Comparison of ENCODE assay signal across 28 cellular contexts in the genomic region with DNA sequence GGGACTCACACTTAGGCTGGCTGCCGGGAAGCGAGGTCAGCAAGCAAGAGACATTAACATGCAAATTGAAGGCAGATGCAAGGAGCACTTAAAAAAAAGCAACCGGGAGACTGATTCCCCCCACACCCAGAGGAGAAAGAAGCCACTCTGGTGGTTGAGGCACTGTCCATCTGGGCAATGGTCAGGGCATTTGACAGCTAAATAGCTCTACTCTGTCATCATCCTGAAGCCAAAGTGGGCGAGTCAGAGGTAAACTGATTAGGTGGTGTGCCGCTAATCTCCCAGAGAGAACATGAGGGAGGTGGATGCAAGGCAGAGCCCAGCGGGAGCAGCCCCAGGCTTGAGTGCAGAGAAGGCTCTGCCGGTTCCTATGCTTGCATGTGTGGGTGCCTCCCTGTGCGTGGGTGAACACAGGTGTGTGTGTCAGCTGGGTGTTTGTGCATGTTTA.
A peak's percentile ranks its signal among the peaks of the same experiment; 100 is the strongest.
DNase-seq lines count a peak whose midpoint lies in the region; ATAC-seq and TF ChIP-seq lines count a peak whose summit lies in the region.
"Had no signal": no experiment of that assay in that cellular context is flagged by ENCODE, and none has a peak within 500 bp of the region (broad histone marks: within the 10 kb centered on the region; RNA-seq: fewer than 3 reads in every experiment).

No MANE protein-coding gene starts in this region.

- no peaks in the 10 kb centered on the region for H3K27me3 ChIP-seq in H9 (ENCODE audit: insufficient read depth, low read length)
- H3K27me3 ChIP-seq in endodermal cell (ENCODE audit: control insufficient read depth, insufficient read depth, low read length, poor library complexity, severe bottlenecking): no peaks in the 10 kb centered on the region
- no peaks in the 10 kb centered on the region for H3K27me3 ChIP-seq in neural progenitor cell
- H3K27me3 ChIP-seq: cardiac muscle cell had no signal

- WGBS in H9 (ENCODE audit: extremely low coverage, insufficient read length, low lambda C conversion rate): no CpG with 5 or more reads among the region's 8 CpGs
- 7 to 11% methylated on average over 4 to 8 of the region's 8 CpGs for WGBS in endodermal cell (ENCODE audit: insufficient coverage in 1 of 2, insufficient read length in 1 of 2), 2 experiments

- no peak overlapping the region for H3T11ph ChIP-seq in H9 (ENCODE audit: low read length)

- H2AFZ ChIP-seq in H9 (ENCODE audit: low read length): peak overlapping the region; percentile 79
- H2AFZ ChIP-seq in neural progenitor cell (replicated peaks): no peak overlapping the region
- H2AFZ ChIP-seq: hepatocyte had no signal

- peak overlapping the region; percentile 48 for H3K4me3 ChIP-seq in endodermal cell (ENCODE audit: low read length)
- H3K4me3 ChIP-seq in neural progenitor cell: peak overlapping the region; percentile 11
- H3K4me3 ChIP-seq: adrenal gland, cardiac muscle cell, hepatocyte, prostate gland, tibial nerve had no signal

- CTCF ChIA-PET in activated CD4-positive, alpha-beta memory T cell treated with anti-CD3 and anti-CD28 coated beads for 36 hours (lab: Charles Lee): no interaction called here

- POLR2A ChIA-PET in activated CD4-positive, alpha-beta memory T cell treated with anti-CD3 and anti-CD28 coated beads for 36 hours (lab: Charles Lee): no interaction called here

- H3K23me2 ChIP-seq in H9 (ENCODE audit: insufficient read length, low read depth, low read length, poor library complexity, severe bottlenecking): no peaks in the 10 kb centered on the region

- no peaks in the 10 kb centered on the region for H3K9me3 ChIP-seq in H9 (ENCODE audit: control insufficient read depth, low read depth, low read length)
- H3K9me3 ChIP-seq in endodermal cell (ENCODE audit: control insufficient read depth, low read length): peaks cover 6% of the 10 kb centered on the region
- H3K9me3 ChIP-seq in neural progenitor cell (ENCODE audit: low read depth): no peaks in the 10 kb centered on the region
- H3K9me3 ChIP-seq: adrenal gland, prostate gland, tibial nerve had no signal

- no peak overlapping the region for H2BK120ac ChIP-seq in H9 (ENCODE audit: low read depth, low read length, poor library complexity, severe bottlenecking)

- H3K4me2 ChIP-seq in H9 (ENCODE audit: insufficient read depth, insufficient read length, low read length) (peak overlapping the region; percentile 56), neural progenitor cell (peak overlapping the region; percentile 72)
- H3K4me2 ChIP-seq: hepatocyte had no signal

- H2BK12ac ChIP-seq in H9 (ENCODE audit: insufficient read length, low read depth, low read length): no peak overlapping the region

- H3K36me3 Mint-ChIP-seq in H9 (ENCODE audit: insufficient read depth in 1 of 3, low read depth in 3 of 3) (no peaks in the 10 kb centered on the region), endodermal cell (ENCODE audit: low read depth) (peaks cover 12% of the 10 kb centered on the region), neural progenitor cell (no peaks in the 10 kb centered on the region)
- H3K36me3 Mint-ChIP-seq in activated CD4-positive, alpha-beta memory T cell treated with anti-CD3 and anti-CD28 coated beads for 36 hours: no peaks in the 10 kb centered on the region
- H3K36me3 Mint-ChIP-seq: CD4-positive, alpha-beta memory T cell had no signal

- H4K8ac ChIP-seq in H9 (replicated peaks; ENCODE audit: insufficient read length, low read depth, low read length): no peak overlapping the region

- peak; percentile 43 for DNase-seq in H9
- DNase-seq in NCI-H82 (lab: John Stamatoyannopoulos, UW): peak; percentile 97
- DNase-seq in endodermal cell: peak; percentile 75
- DNase-seq in neural progenitor cell (ENCODE audit: low spot score): peak; percentile 52
- no peak for DNase-seq in hippocampal formation (lab: John Stamatoyannopoulos, UW)
- DNase-seq in activated CD4-positive, alpha-beta memory T cell treated with anti-CD3 and anti-CD28 coated beads for 36 hours: no peak
- no peak for DNase-seq in NOMO-1 treated with dmso at 0.1 percent for 144 hours (lab: John Stamatoyannopoulos, UW; ENCODE audit: unreplicated experiment)
- DNase-seq: activated CD4-positive, alpha-beta T cell treated with anti-CD3 and anti-CD28 coated beads, Interleukin-2, amount 50 U/mL, for 4 hours; activated effector memory CD4-positive, alpha-beta T cell treated with anti-CD3 and anti-CD28 coated beads, Interleukin-2, amount 50 U/mL, for 16 hours; CD4-positive, alpha-beta memory T cell; kidney glomerular epithelial cell; mesenchymal stem cell; naive thymus-derived CD4-positive, alpha-beta T cell; NCI-H1092 treated with DMSO at 0.1 percent for 48 hours; NCI-H2081; NCI-H510A; SHP77; stimulated activated CD4-positive, alpha-beta T cell treated with anti-CD3 and anti-CD28 coated beads, Interleukin-2, amount 100 ng/mL, for 24 hours; stimulated activated naive CD4-positive, alpha-beta T cell had no signal

- ATAC-seq in activated CD4-positive, CD25-positive, alpha-beta regulatory T cell treated with anti-CD3 and anti-CD28 coated beads, Interleukin-2, amount 50 U/mL, for 24 hours: no peak
- ATAC-seq: HepG2; naive thymus-derived CD4-positive, alpha-beta T cell had no signal

- H3K4me1 ChIP-seq in H9 (ENCODE audit: insufficient read depth, low read length): peaks cover 6% of the 10 kb centered on the region; the same call in 1 of the 2 replicates
- H3K4me1 ChIP-seq in endodermal cell (ENCODE audit: control insufficient read depth, insufficient read depth, low read length): peaks cover 13% of the 10 kb centered on the region
- H3K4me1 ChIP-seq in neural progenitor cell: peaks cover 28% of the 10 kb centered on the region
- H3K4me1 ChIP-seq: adrenal gland had no signal

- no peak overlapping the region for H2BK15ac ChIP-seq in H9 (ENCODE audit: low read depth, low read length)

- peak overlapping the region; percentile 37 to 56 for H3K4me3 Mint-ChIP-seq in H9
- peak overlapping the region; percentile 18 for H3K4me3 Mint-ChIP-seq in endodermal cell
- peak overlapping the region; percentile 57 for H3K4me3 Mint-ChIP-seq in neural progenitor cell
- H3K4me3 Mint-ChIP-seq in activated CD4-positive, alpha-beta memory T cell treated with anti-CD3 and anti-CD28 coated beads for 36 hours: no peak overlapping the region
- H3K4me3 Mint-ChIP-seq: CD4-positive, alpha-beta memory T cell; dendritic cell treated with granulocyte-macrophage colony-stimulating factor and Interleukin-4, amounts not matched to agents 40 ng/mL and 50 ng/mL, for 4 days; naive thymus-derived CD4-positive, alpha-beta T cell had no signal

- no peak overlapping the region for H2BK5ac ChIP-seq in H9 (ENCODE audit: insufficient read length, low read length)

- H2BK20ac ChIP-seq in H9 (ENCODE audit: low read depth, low read length, poor library complexity, severe bottlenecking): no peak overlapping the region

- H3K36me3 ChIP-seq in endodermal cell (ENCODE audit: control insufficient read depth, insufficient read depth, low read length) (peaks cover 5% of the 10 kb centered on the region), neural progenitor cell (no peaks in the 10 kb centered on the region)
- H3K36me3 ChIP-seq: adrenal gland, cardiac muscle cell, prostate gland, tibial nerve had no signal

- no peaks in the 10 kb centered on the region for H4K20me1 ChIP-seq in H9 (ENCODE audit: control insufficient read depth, insufficient read depth, insufficient read length)
- H4K20me1 ChIP-seq in neural progenitor cell (ENCODE audit: low read depth): no peaks in the 10 kb centered on the region

- H4K91ac ChIP-seq in H9 (ENCODE audit: insufficient read length, low read depth, low read length): no peak overlapping the region

- no peak overlapping the region for H2AK5ac ChIP-seq in H9 (ENCODE audit: insufficient read length, low read length)

- no peaks in the 10 kb centered on the region for H3K79me1 ChIP-seq in H9 (ENCODE audit: insufficient read depth, low read depth, low read length, poor library complexity, severe bottlenecking)

- no peak overlapping the region for H3K56ac ChIP-seq in H9 (ENCODE audit: insufficient read length, low read depth, low read length)

- H3K23ac ChIP-seq in H9 (ENCODE audit: insufficient read length, low read depth, low read length): no peak overlapping the region

- no peak overlapping the region for H3K14ac ChIP-seq in H9 (ENCODE audit: insufficient read depth, low read length)

- H3K18ac ChIP-seq in H9 (ENCODE audit: insufficient read length, low read depth, low read length): no peak overlapping the region

- H3K27ac ChIP-seq in H9 (ENCODE audit: insufficient read length, low read depth, low read length) (no peak overlapping the region), endodermal cell (ENCODE audit: low read depth, low read length) (no peak overlapping the region), neural progenitor cell (no peak overlapping the region)
- H3K27ac ChIP-seq: adrenal gland, cardiac muscle cell, epithelial cell of prostate, hepatocyte, prostate gland, tibial nerve had no signal

- 0 out of 7 replicates have a peak overlapping the region, but pooled peaks of 1 of the 3 experiments have one; percentile 18 for H3K27ac Mint-ChIP-seq in H9
- H3K27ac Mint-ChIP-seq in endodermal cell: no peak overlapping the region
- H3K27ac Mint-ChIP-seq in neural progenitor cell: peak overlapping the region; percentile 48
- H3K27ac Mint-ChIP-seq in activated CD4-positive, alpha-beta memory T cell treated with anti-CD3 and anti-CD28 coated beads for 36 hours: no peak overlapping the region
- H3K27ac Mint-ChIP-seq: CD4-positive, alpha-beta memory T cell; dendritic cell treated with granulocyte-macrophage colony-stimulating factor and Interleukin-4, amounts not matched to agents 40 ng/mL and 50 ng/mL, for 4 days had no signal

- intact Hi-C loops in activated CD4-positive, alpha-beta memory T cell treated with anti-CD3 and anti-CD28 coated beads for 36 hours (cut with micrococcal nuclease): no loop called here

- no peak overlapping the region for H3K4ac ChIP-seq in H9 (ENCODE audit: low read depth, low read length)

- H3F3A ChIP-seq in neural progenitor cell (ENCODE audit: low read depth): peaks cover 8% of the 10 kb centered on the region

- H3K4me1 Mint-ChIP-seq in H9 (peaks cover 19 to 33% of the 10 kb centered on the region in 2 experiments), endodermal cell (peaks cover 28% of the 10 kb centered on the region), neural progenitor cell (peaks cover 34% of the 10 kb centered on the region)
- H3K4me1 Mint-ChIP-seq in activated CD4-positive, alpha-beta memory T cell treated with anti-CD3 and anti-CD28 coated beads for 36 hours (ENCODE audit: low read depth): peaks cover 11% of the 10 kb centered on the region

- H3K9me3 Mint-ChIP-seq in H9 (no peaks in the 10 kb centered on the region), endodermal cell (no peaks in the 10 kb centered on the region), neural progenitor cell (no peaks in the 10 kb centered on the region)
- no peaks in the 10 kb centered on the region for H3K9me3 Mint-ChIP-seq in activated CD4-positive, alpha-beta memory T cell treated with anti-CD3 and anti-CD28 coated beads for 36 hours
- H3K9me3 Mint-ChIP-seq: CD4-positive, alpha-beta memory T cell; dendritic cell treated with granulocyte-macrophage colony-stimulating factor and Interleukin-4, amounts not matched to agents 40 ng/mL and 50 ng/mL, for 4 days had no signal

- H3K9ac ChIP-seq in H9 (ENCODE audit: extremely low read depth, insufficient read length, low read length) (no peak overlapping the region), endodermal cell (ENCODE audit: extremely low read depth, low read length, poor library complexity, severe bottlenecking) (no peak overlapping the region), neural progenitor cell (no peak overlapping the region)

- TF ChIP-seq CTCF in H9 (conservative IDR thresholded peaks at IDR 0.05) (no peak), endodermal cell (conservative IDR thresholded peaks at IDR 0.05) (no peak), neural progenitor cell (IDR thresholded peaks at IDR 0.05) (no peak)

- no peaks in the 10 kb centered on the region for H3K79me2 ChIP-seq in H9 (ENCODE audit: insufficient read depth, low read length)
- no peaks in the 10 kb centered on the region for H3K79me2 ChIP-seq in neural progenitor cell (ENCODE audit: low read depth)
- H3K79me2 ChIP-seq: hepatocyte had no signal

- no peak overlapping the region for H4K5ac ChIP-seq in H9 (ENCODE audit: insufficient read length, low read depth, low read length)

- H3K27me3 Mint-ChIP-seq in H9 (ENCODE audit: low read depth): peaks cover 22% of the 10 kb centered on the region
- no peaks in the 10 kb centered on the region for H3K27me3 Mint-ChIP-seq in endodermal cell (ENCODE audit: insufficient read depth)
- peaks cover 16% of the 10 kb centered on the region for H3K27me3 Mint-ChIP-seq in neural progenitor cell (ENCODE audit: insufficient read depth, low read depth)
- peaks cover 2% of the 10 kb centered on the region for H3K27me3 Mint-ChIP-seq in activated CD4-positive, alpha-beta memory T cell treated with anti-CD3 and anti-CD28 coated beads for 36 hours

Comparison
In these comparisons a context has a peak if more than half of its experiments do, and no peak if none do; other contexts are left out.
1. DNase-seq: peak in H9 (single experiment), NCI-H82 (single experiment), endodermal cell (single experiment) and neural progenitor cell (single experiment); none in hippocampal formation (0 of 2), activated CD4-positive, alpha-beta memory T cell treated with anti-CD3 and anti-CD28 coated beads for 36 hours (single experiment) and NOMO-1 treated with dmso at 0.1 percent for 144 hours (single experiment).